Comparison of ENCODE assay signal across 22 cellular contexts in genomic region chrX:10603612-10604011, GRCh38.
"Had no signal": no experiment of that assay in that cellular context is flagged by ENCODE, and none has a peak within 500 bp of the region (broad histone marks: within the 10 kb centered on the region; RNA-seq: fewer than 3 reads in every experiment).

No MANE protein-coding gene starts in this region.

- H3K9me3 ChIP-seq: neutrophil, ovary, prostate gland, thoracic aorta had no signal

- H3K9me3 Mint-ChIP-seq: activated B cell treated with CpG ODN at 0.5 μM for 24 hours; activated naive CD4-positive, alpha-beta T cell treated with anti-CD3 and anti-CD28 coated beads for 36 hours; activated naive CD8-positive, alpha-beta T cell treated with anti-CD3 and anti-CD28 coated beads, Interleukin-2, amount 10 ng/mL, durations not matched to agents 7 days and 5 days; activated T-cell treated with anti-CD3 and anti-CD28 coated beads, Interleukin-2, amount 50 U/mL, for 72 hours; type B pancreatic cell had no signal

- H3K27me3 Mint-ChIP-seq: type B pancreatic cell had no signal

- DNase-seq: activated B cell treated with CpG ODN at 0.5 μM for 24 hours; activated CD4-positive, alpha-beta T cell treated with anti-CD3 and anti-CD28 coated beads for 4 hours; activated CD4-positive, alpha-beta T cell treated with anti-CD3 and anti-CD28 coated beads, Interleukin-2, amount 50 U/mL, for 48 hours; activated effector memory CD4-positive, alpha-beta T cell treated with Interleukin-2 at 50 U/mL for 16 hours; activated naive CD4-positive, alpha-beta T cell treated with anti-CD3 and anti-CD28 coated beads for 36 hours; activated naive CD8-positive, alpha-beta T cell treated with anti-CD3 and anti-CD28 coated beads, Interleukin-2, amount 10 ng/mL, durations not matched to agents 7 days and 5 days; activated T-cell treated with anti-CD3 and anti-CD28 coated beads, Interleukin-2, amount 50 U/mL, for 72 hours; amniotic stem cell; foreskin keratinocyte; islet precursor cell; left cardiac atrium; mesenchymal stem cell; naive thymus-derived CD4-positive, alpha-beta T cell; ovary; stimulated activated CD4-positive, alpha-beta T cell treated with anti-CD3 and anti-CD28 coated beads, Interleukin-4, amount 100 ng/mL, for 1 hour; stimulated activated naive CD4-positive, alpha-beta T cell; T-helper 1 cell; T-helper 9 cell had no signal

- ATAC-seq: activated T-cell treated with anti-CD3 and anti-CD28 coated beads, Interleukin-2, amount 50 U/mL, for 72 hours; foreskin keratinocyte; left cardiac atrium; naive thymus-derived CD4-positive, alpha-beta T cell had no signal

- H3K27me3 ChIP-seq: foreskin keratinocyte, neutrophil, ovary had no signal

- H3K36me3 Mint-ChIP-seq: activated naive CD8-positive, alpha-beta T cell treated with anti-CD3 and anti-CD28 coated beads, Interleukin-2, amount 10 ng/mL, durations not matched to agents 7 days and 5 days; naive thymus-derived CD4-positive, alpha-beta T cell; type B pancreatic cell had no signal

- H3K36me3 ChIP-seq: neutrophil, ovary, prostate gland, thoracic aorta had no signal

- H3K4me3 Mint-ChIP-seq: activated B cell treated with CpG ODN at 0.5 μM for 24 hours; activated naive CD4-positive, alpha-beta T cell treated with anti-CD3 and anti-CD28 coated beads for 36 hours; activated naive CD8-positive, alpha-beta T cell treated with anti-CD3 and anti-CD28 coated beads, Interleukin-2, amount 10 ng/mL, durations not matched to agents 7 days and 5 days; activated T-cell treated with anti-CD3 and anti-CD28 coated beads, Interleukin-2, amount 50 U/mL, for 72 hours; naive thymus-derived CD4-positive, alpha-beta T cell; type B pancreatic cell had no signal

- H3K4me3 ChIP-seq: ovary, prostate gland, thoracic aorta had no signal

- H3K4me1 Mint-ChIP-seq: activated B cell treated with CpG ODN at 0.5 μM for 24 hours; activated naive CD8-positive, alpha-beta T cell treated with anti-CD3 and anti-CD28 coated beads, Interleukin-2, amount 10 ng/mL, durations not matched to agents 7 days and 5 days; naive thymus-derived CD4-positive, alpha-beta T cell had no signal

- H3K27ac Mint-ChIP-seq: activated B cell treated with CpG ODN at 0.5 μM for 24 hours; activated naive CD4-positive, alpha-beta T cell treated with anti-CD3 and anti-CD28 coated beads for 36 hours; activated naive CD8-positive, alpha-beta T cell treated with anti-CD3 and anti-CD28 coated beads, Interleukin-2, amount 10 ng/mL, durations not matched to agents 7 days and 5 days; activated T-cell treated with anti-CD3 and anti-CD28 coated beads, Interleukin-2, amount 50 U/mL, for 72 hours; naive thymus-derived CD4-positive, alpha-beta T cell; type B pancreatic cell had no signal

- H3K27ac ChIP-seq: foreskin keratinocyte, neutrophil, ovary, prostate gland, thoracic aorta had no signal

- H3K4me1 ChIP-seq: foreskin keratinocyte, prostate gland had no signal
